Comparison of ENCODE assay signal across 16 cellular contexts in the genomic region with DNA sequence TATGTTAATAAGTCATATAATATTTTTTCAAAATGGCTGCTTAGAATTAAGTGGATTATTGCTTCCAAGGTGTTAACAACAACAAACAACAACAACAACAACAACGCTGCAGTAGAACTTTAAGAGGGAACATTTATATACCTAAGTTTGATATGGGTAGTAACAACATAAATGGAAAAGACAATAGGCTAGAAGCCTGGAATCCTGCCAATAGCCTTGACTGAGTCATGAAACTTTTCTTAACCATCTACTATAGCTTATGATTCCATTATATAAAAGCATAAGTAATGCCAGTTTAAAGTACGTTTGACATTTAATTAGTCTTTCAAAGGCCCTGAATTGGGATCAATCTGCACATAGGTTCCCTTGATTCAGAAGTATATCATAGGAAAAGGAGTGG. TPM values are rescaled to one million over a fixed set of nuclear protein-coding genes. Genes with fewer than 3 reads are reported as not detected.
A peak's percentile ranks its signal among the peaks of the same experiment; 100 is the strongest.
DNase-seq lines count a peak whose midpoint lies in the region; ATAC-seq, FAIRE-seq and TF ChIP-seq lines count a peak whose summit lies in the region.
"Had no signal": no experiment of that assay in that cellular context is flagged by ENCODE, and none has a peak within 500 bp of the region (broad histone marks: within the 10 kb centered on the region; RNA-seq: fewer than 3 reads in every experiment).

No MANE protein-coding gene starts in this region.

- H3K4me1 ChIP-seq in keratinocyte (ENCODE audit: control insufficient read depth, extremely low read depth, insufficient read depth, low read length): no peaks in the 10 kb centered on the region
- H3K4me1 ChIP-seq: Peyer's patch had no signal

- H3K36me3 Mint-ChIP-seq in T-helper 2 cell treated with Interferon-gamma antibody and Interleukin-4, amounts not matched to agents 5 μg/mL and 100 μg/mL, for 36 hours (ENCODE audit: low read depth): peaks cover 78% of the 10 kb centered on the region
- H3K36me3 Mint-ChIP-seq: IgD-negative memory B cell had no signal

- no peak overlapping the region for H3K27ac ChIP-seq in keratinocyte (ENCODE audit: control insufficient read depth, insufficient read depth, low read length)
- H3K27ac ChIP-seq: coronary artery, Peyer's patch, skin epidermis had no signal

- H3K9me1 ChIP-seq in keratinocyte (ENCODE audit: control insufficient read depth, extremely low read depth, insufficient read depth, low read length): no peaks in the 10 kb centered on the region

- DNase-seq in T-helper 2 cell treated with Interferon-gamma antibody and Interleukin-4, amounts not matched to agents 5 μg/mL and 100 μg/mL, for 36 hours (ENCODE audit: low spot score): no peak
- no peak for DNase-seq in T-helper 2 cell
- peak; percentile 8 for DNase-seq in LoVo (ENCODE audit: low spot score)
- peak; percentile 2 for DNase-seq in astrocyte of the cerebellum (ENCODE audit: low read depth)
- DNase-seq in keratinocyte (ENCODE audit: low read depth, low spot score): no peak
- no peak for DNase-seq in NCI-H774 (lab: John Stamatoyannopoulos, UW)
- DNase-seq: NCI-H1436, NCI-H524, occipital lobe, Peyer's patch had no signal

- no peaks in the 10 kb centered on the region for H3K79me2 ChIP-seq in keratinocyte (ENCODE audit: control insufficient read depth, insufficient read depth, low read length)

- no peaks in the 10 kb centered on the region for H3K9me3 Mint-ChIP-seq in T-helper 2 cell treated with Interferon-gamma antibody and Interleukin-4, amounts not matched to agents 5 μg/mL and 100 μg/mL, for 36 hours
- H3K9me3 Mint-ChIP-seq: IgD-negative memory B cell had no signal

- peaks cover 73% of the 10 kb centered on the region for H3K4me1 Mint-ChIP-seq in T-helper 2 cell treated with Interferon-gamma antibody and Interleukin-4, amounts not matched to agents 5 μg/mL and 100 μg/mL, for 36 hours (ENCODE audit: low read depth)
- H3K4me1 Mint-ChIP-seq: IgD-negative memory B cell had no signal

- no peaks in the 10 kb centered on the region for H3K27me3 Mint-ChIP-seq in T-helper 2 cell treated with Interferon-gamma antibody and Interleukin-4, amounts not matched to agents 5 μg/mL and 100 μg/mL, for 36 hours (ENCODE audit: low read depth)
- H3K27me3 Mint-ChIP-seq: IgD-negative memory B cell had no signal

- H3K4me3 ChIP-seq in astrocyte of the cerebellum (ENCODE audit: low read depth, low read length) (no peak overlapping the region), keratinocyte (ENCODE audit: control insufficient read depth in 2 of 3, extremely low read depth in 1 of 3, insufficient read depth in 2 of 3, low read depth in 1 of 3, low read length in 3 of 3) (no peak overlapping the region)
- H3K4me3 ChIP-seq: coronary artery, Peyer's patch, skin epidermis had no signal

- H3K27ac Mint-ChIP-seq in T-helper 2 cell treated with Interferon-gamma antibody and Interleukin-4, amounts not matched to agents 5 μg/mL and 100 μg/mL, for 36 hours: peak overlapping the region; percentile 57
- H3K27ac Mint-ChIP-seq: IgD-negative memory B cell had no signal

- no peak for ATAC-seq in GM19397 (IDR thresholded peaks at IDR 0.05; ENCODE audit: unreplicated experiment)
- ATAC-seq in HG03565 (IDR thresholded peaks at IDR 0.05; ENCODE audit: unreplicated experiment): no peak

- in situ Hi-C loops in astrocyte of the cerebellum (cut with HindIII; ENCODE audit: low sequenced_read_pairs): no loop called here

- TF ChIP-seq CTCF in astrocyte of the cerebellum (IDR thresholded peaks at IDR 0.05; ENCODE audit: low read depth, low read length, missing control alignments) (no peak), keratinocyte (optimal IDR thresholded peaks at IDR 0.05 in 1 of 3, IDR thresholded peaks at IDR 0.05 in 1 of 3, conservative IDR thresholded peaks at IDR 0.05 in 1 of 3; ENCODE audit: extremely low read depth in 1 of 3, insufficient read depth in 2 of 3, low read length in 3 of 3) (no peak)

- no peaks in the 10 kb centered on the region for H3K27me3 ChIP-seq in keratinocyte (ENCODE audit: control insufficient read depth, extremely low read depth, insufficient read depth, low read length)
- H3K27me3 ChIP-seq: Peyer's patch had no signal

- H2AFZ ChIP-seq in keratinocyte (ENCODE audit: control insufficient read depth, low read length): no peak overlapping the region

- FAIRE-seq in keratinocyte (lab: Jason Lieb, UNC): peak; percentile 44
- FAIRE-seq: A204.1 had no signal

- H3K9me3 ChIP-seq in keratinocyte (ENCODE audit: control insufficient read depth, low read depth, low read length): no peaks in the 10 kb centered on the region
- H3K9me3 ChIP-seq: Peyer's patch had no signal

- H4K20me1 ChIP-seq in keratinocyte (ENCODE audit: control insufficient read depth, extremely low read depth, insufficient read depth, low read length): no peaks in the 10 kb centered on the region

- dilution Hi-C loops in keratinocyte (cut with MboI; ENCODE audit: extremely low pct_ligation_motif_present, low sequenced_read_pairs): no loop called here

- H3K4me3 Mint-ChIP-seq in T-helper 2 cell treated with Interferon-gamma antibody and Interleukin-4, amounts not matched to agents 5 μg/mL and 100 μg/mL, for 36 hours: peak overlapping the region; percentile 71
- H3K4me3 Mint-ChIP-seq: IgD-negative memory B cell had no signal

- no peak overlapping the region for H3K4me2 ChIP-seq in keratinocyte (ENCODE audit: control insufficient read depth, extremely low read depth, insufficient read depth, low read depth, low read length)

- H3K36me3 ChIP-seq in keratinocyte (ENCODE audit: control insufficient read depth in 2 of 2, extremely low read depth in 1 of 2, insufficient read depth in 2 of 2, low read length in 2 of 2): no peaks in the 10 kb centered on the region

- H3K9ac ChIP-seq in keratinocyte (ENCODE audit: control insufficient read depth, extremely low read depth, insufficient read depth, low read length): no peak overlapping the region

RNA-seq across cellular contexts. Expression of a gene that starts 31.2 kb away (rescaled TPM):
- 7.8 to 9.0 TPM (median 9.0 TPM) in 3 replicates for polyA plus RNA-seq in keratinocyte
- polyA plus RNA-seq in keratinocyte (2011; ENCODE audit: low read depth): 4.3 TPM
- 8.1 and 15.7 TPM in 2 replicates for polyA plus RNA-seq in keratinocyte (2011; cell fraction: cytosol; rRNA removed)
- polyA plus RNA-seq in keratinocyte (2011; cell fraction: nucleus; rRNA removed): 22.9 and 25.0 TPM in 2 replicates
- polyA plus RNA-seq in keratinocyte (2012; ENCODE audit: low replicate concordance): 3.6 and 5.7 TPM in 2 replicates
- polyA minus RNA-seq in keratinocyte: 1.4 to 24.8 TPM (median 12.7 TPM) in 3 replicates
- 15.2 TPM for polyA minus RNA-seq in keratinocyte (2011; cell fraction: cytosol; rRNA and poly(A)+ RNA removed)
- polyA minus RNA-seq in keratinocyte (2011; cell fraction: nucleus; rRNA and poly(A)+ RNA removed): 6.9 and 12.4 TPM in 2 replicates

Comparison
In these comparisons a context has a peak if more than half of its experiments do, and no peak if none do; other contexts are left out.
1. DNase-seq: peak in LoVo (single experiment) and astrocyte of the cerebellum (single experiment); none in T-helper 2 cell treated with Interferon-gamma antibody and Interleukin-4, amounts not matched to agents 5 μg/mL and 100 μg/mL, for 36 hours (single experiment), T-helper 2 cell (0 of 5), keratinocyte (single experiment) and NCI-H774 (single experiment).